In the genomic region with DNA sequence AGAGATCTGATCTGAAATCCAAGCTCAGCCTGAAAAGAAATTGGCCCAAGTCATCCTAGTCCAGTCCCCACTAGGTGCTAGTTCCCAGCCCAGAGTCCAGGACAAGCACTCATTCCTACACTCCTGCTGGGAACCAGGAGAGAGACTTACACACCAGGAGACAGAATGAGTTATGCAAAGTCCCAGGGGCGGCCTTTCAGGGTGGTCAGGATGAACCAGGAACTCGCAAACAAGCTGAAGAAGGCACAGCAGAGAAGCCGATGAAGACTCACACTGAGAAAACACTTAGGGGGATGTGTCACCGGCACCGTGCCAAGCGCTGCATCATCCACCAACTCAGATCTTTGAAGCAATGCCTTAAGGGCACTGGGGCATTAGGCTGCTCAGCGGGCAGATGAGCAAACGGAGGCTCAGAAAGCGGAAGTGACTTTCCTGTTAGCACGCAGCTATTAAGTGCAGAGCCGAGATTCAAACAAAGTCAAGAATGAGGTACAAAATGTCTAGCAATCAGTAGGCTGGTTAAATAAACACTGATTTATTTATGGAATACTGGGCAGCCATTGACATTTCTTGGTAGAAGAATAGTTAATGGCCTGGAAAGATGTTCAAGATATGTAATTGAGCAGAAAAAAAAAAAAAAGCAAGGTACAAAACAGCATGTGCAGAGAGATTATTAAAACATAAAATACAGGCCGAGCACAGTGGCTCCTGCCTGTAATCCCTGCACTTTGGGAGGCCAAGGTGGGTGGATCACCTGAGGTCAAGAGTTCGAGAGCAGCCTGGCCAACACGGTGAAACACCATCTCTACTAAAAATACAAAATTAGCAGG, we compare ENCODE assay signal across 8 cellular contexts.
DNase-seq lines count a peak whose midpoint lies in the region; ATAC-seq and TF ChIP-seq lines count a peak whose summit lies in the region.

No MANE protein-coding gene starts in this region.

- no peaks in the 10 kb centered on the region for H3K27me3 ChIP-seq in thoracic aorta (replicated peaks; ENCODE audit: insufficient read depth)

- DNase-seq in GM12865 (ENCODE audit: low read depth) = peak; percentile 89
- peak; percentile 88 for DNase-seq in NCI-H2171 treated with DMSO at 0.1 percent for 48 hours (lab: John Stamatoyannopoulos, UW)
- peak; percentile 64 for DNase-seq in activated CD4-positive, alpha-beta memory T cell treated with anti-CD3 and anti-CD28 coated beads, Interleukin-2, amount 10 ng/mL, durations not matched to agents 7 days and 5 days
- DNase-seq in epithelial cell of esophagus (ENCODE audit: low read depth) = peak; percentile 100
- peak; percentile 73 for DNase-seq in omental fat pad (ENCODE audit: low spot score)
- no peak for DNase-seq in thoracic aorta (ENCODE audit: low spot score)
- no peak for DNase-seq in GF-D8 (lab: John Stamatoyannopoulos, UW)

- peak overlapping the region; percentile 41 to 54 for H3K27ac ChIP-seq in thoracic aorta

- peaks cover 4% of the 10 kb centered on the region for H3K27me3 Mint-ChIP-seq in activated CD4-positive, alpha-beta memory T cell treated with anti-CD3 and anti-CD28 coated beads, Interleukin-2, amount 10 ng/mL, durations not matched to agents 7 days and 5 days

- peaks cover 4% of the 10 kb centered on the region for H3K36me3 Mint-ChIP-seq in activated CD4-positive, alpha-beta memory T cell treated with anti-CD3 and anti-CD28 coated beads, Interleukin-2, amount 10 ng/mL, durations not matched to agents 7 days and 5 days (ENCODE audit: low read depth)

- H3K9me3 ChIP-seq in thoracic aorta = no peaks in the 10 kb centered on the region

- H3K9me3 Mint-ChIP-seq in activated CD4-positive, alpha-beta memory T cell treated with anti-CD3 and anti-CD28 coated beads, Interleukin-2, amount 10 ng/mL, durations not matched to agents 7 days and 5 days = peaks cover 6% of the 10 kb centered on the region

- no peak for TF ChIP-seq CTCF in GM12865 (IDR thresholded peaks at IDR 0.05; ENCODE audit: insufficient read depth, low read depth, low read length, missing control alignments)
- no peak for TF ChIP-seq CTCF in epithelial cell of esophagus (IDR thresholded peaks at IDR 0.05; ENCODE audit: insufficient read depth, low read depth, low read length, missing control alignments)
- TF ChIP-seq CTCF in omental fat pad (IDR thresholded peaks at IDR 0.05) = no peak
- no peak for TF ChIP-seq CTCF in thoracic aorta (IDR thresholded peaks at IDR 0.05)

- no peak overlapping the region for H3K27ac Mint-ChIP-seq in activated CD4-positive, alpha-beta memory T cell treated with anti-CD3 and anti-CD28 coated beads, Interleukin-2, amount 10 ng/mL, durations not matched to agents 7 days and 5 days

- H3K4me1 ChIP-seq in thoracic aorta (ENCODE audit: control insufficient read depth in 1 of 2, low read depth in 2 of 2) = peaks cover 24 to 48% of the 10 kb centered on the region in 2 donors

- no peaks in the 10 kb centered on the region for H3K36me3 ChIP-seq in thoracic aorta

- POLR2A ChIA-PET in activated CD4-positive, alpha-beta memory T cell treated with anti-CD3 and anti-CD28 coated beads, Interleukin-2, amount 10 ng/mL, durations not matched to agents 7 days and 5 days (lab: Charles Lee) = interaction anchor here (1.0 to 1.4 kb wide), 2 partner anchors 8 to 57 kb away, joined by 4 read pairs; no protein-coding TSS in a partner anchor

- peak; percentile 73 for ATAC-seq in HG02588 (IDR thresholded peaks at IDR 0.05; ENCODE audit: unreplicated experiment)
- ATAC-seq in omental fat pad (ENCODE audit: low FRiP score) = peak; percentile 60
- peak; percentile 12 for ATAC-seq in thoracic aorta (ENCODE audit: insufficient number of reproducible peaks, low FRiP score, low read depth)

- CTCF ChIA-PET in activated CD4-positive, alpha-beta memory T cell treated with anti-CD3 and anti-CD28 coated beads, Interleukin-2, amount 10 ng/mL, durations not matched to agents 7 days and 5 days (lab: Charles Lee) = interaction anchor here (0.7 to 2.7 kb wide), 4 partner anchors 8 to 57 kb away, joined by 3 to 13 read pairs (median 4); no protein-coding TSS in a partner anchor

- no peak overlapping the region for H3K4me3 ChIP-seq in GM12865 (ENCODE audit: low read depth, low read length)
- H3K4me3 ChIP-seq in epithelial cell of esophagus (ENCODE audit: low read length) = no peak overlapping the region
- no peak overlapping the region for H3K4me3 ChIP-seq in thoracic aorta

- H3K4me1 Mint-ChIP-seq in activated CD4-positive, alpha-beta memory T cell treated with anti-CD3 and anti-CD28 coated beads, Interleukin-2, amount 10 ng/mL, durations not matched to agents 7 days and 5 days = peaks cover 34% of the 10 kb centered on the region

- no peak overlapping the region for H3K4me3 Mint-ChIP-seq in activated CD4-positive, alpha-beta memory T cell treated with anti-CD3 and anti-CD28 coated beads, Interleukin-2, amount 10 ng/mL, durations not matched to agents 7 days and 5 days

Comparison
In these comparisons a context has a peak if more than half of its experiments do, and no peak if none do; other contexts are left out.
1. DNase-seq: peak in GM12865 (single experiment), NCI-H2171 treated with DMSO at 0.1 percent for 48 hours (single experiment), activated CD4-positive, alpha-beta memory T cell treated with anti-CD3 and anti-CD28 coated beads, Interleukin-2, amount 10 ng/mL, durations not matched to agents 7 days and 5 days (single experiment), epithelial cell of esophagus (single experiment) and omental fat pad (single experiment); none in thoracic aorta (single experiment) and GF-D8 (single experiment).
2. ATAC-seq: peak in every context shown above with its lines; median percentile 73 in HG02588; 60 in omental fat pad; 12 in thoracic aorta.